Comparison of ENCODE assay signal across 1 cellular context in genomic region chr1:2535455-2535854, GRCh38.
TF ChIP-seq lines count a peak whose summit lies in the region.

No MANE protein-coding gene starts in this region.

TF ChIP-seq in GM23338, 12 proteins besides CTCF, POLR2A, EP300 and RAD21 (continued from another document):
- no peak for TF ChIP-seq ZNF462 (CRISPR knock-in tag; IDR thresholded peaks at IDR 0.05)
- no peak for TF ChIP-seq JUNB (IDR thresholded peaks at IDR 0.05; ENCODE audit: unreplicated experiment)
- no peak for TF ChIP-seq NANOG (IDR thresholded peaks at IDR 0.05; ENCODE audit: borderline replicate concordance)
- no peak for TF ChIP-seq EZH2phosphoT487 (IDR thresholded peaks at IDR 0.05; ENCODE audit: unreplicated experiment)
- TF ChIP-seq ETS1 (IDR thresholded peaks at IDR 0.05): no peak
- no peak for TF ChIP-seq ZNF114 (CRISPR knock-in tag; IDR thresholded peaks at IDR 0.05)
- no peak for TF ChIP-seq STAT1 (IDR thresholded peaks at IDR 0.05; ENCODE audit: unreplicated experiment)
- no peak for TF ChIP-seq CREB1 (CRISPR knock-in tag; IDR thresholded peaks at IDR 0.05; ENCODE audit: low read depth)
- TF ChIP-seq EZH2 (IDR thresholded peaks at IDR 0.05; ENCODE audit: low read depth, unreplicated experiment): no peak
TF ChIP-seq in GM23338: peak in this region for 0.
